Comparison of ENCODE assay signal across 17 cellular contexts in the genomic region with DNA sequence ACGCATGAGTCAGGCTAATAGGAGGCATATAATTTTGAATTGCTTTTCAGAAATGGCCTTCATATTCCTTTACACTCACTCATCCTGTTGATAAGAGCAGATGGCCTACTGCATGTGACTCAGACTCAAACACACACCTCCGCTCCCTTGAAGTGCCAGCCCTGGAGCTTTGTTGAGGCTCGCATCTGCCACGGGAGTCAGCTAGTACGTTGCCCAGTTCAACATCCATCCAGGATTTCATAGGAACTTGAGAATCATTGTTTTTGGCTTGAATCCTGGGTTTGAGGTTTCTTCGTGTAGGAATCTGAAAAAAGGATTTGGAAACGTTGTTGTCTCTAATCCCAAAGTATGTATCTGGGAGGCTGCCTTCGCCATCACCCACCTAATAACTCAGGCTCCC.
DNase-seq lines count a peak whose midpoint lies in the region; ATAC-seq, FAIRE-seq and TF ChIP-seq lines count a peak whose summit lies in the region.
"Had no signal": no experiment of that assay in that cellular context is flagged by ENCODE, and none has a peak within 500 bp of the region (broad histone marks: within the 10 kb centered on the region; RNA-seq: fewer than 3 reads in every experiment).

No MANE protein-coding gene starts in this region.

- H3K4me3 ChIP-seq in breast epithelium (no peak overlapping the region), HAP-1 (no peak overlapping the region)
- H3K4me3 ChIP-seq: prostate gland, suprapubic skin had no signal

- CTCF ChIA-PET in MCF 10A (lab: Yijun Ruan, JAX), result interaction anchor here (0.6 to 0.9 kb wide), 4 partner anchors 21 to 241 kb away, joined by 3 read pairs; no protein-coding TSS in a partner anchor
- CTCF ChIA-PET in WTC11 (lab: Charles Lee), result no interaction called here

- H3K27ac Mint-ChIP-seq in MCF 10A (ENCODE audit: low read depth, unreplicated experiment) (no peak overlapping the region), WTC11 (no peak overlapping the region)
- H3K27ac Mint-ChIP-seq: activated CD4-positive, alpha-beta memory T cell treated with anti-CD3 and anti-CD28 coated beads for 36 hours; memory B cell; T-helper 1 cell treated with Interleukin-12 subunit alpha and Interleukin-12 subunit beta and Interleukin-4 antibody, amounts not matched to agents 30 μg/mL and 1 μg/mL, for 36 hours had no signal

- H3K4me3 Mint-ChIP-seq in MCF 10A (ENCODE audit: unreplicated experiment) (peak overlapping the region; percentile 37), WTC11 (no peak overlapping the region)
- H3K4me3 Mint-ChIP-seq: activated CD4-positive, alpha-beta memory T cell treated with anti-CD3 and anti-CD28 coated beads for 36 hours; memory B cell; T-helper 1 cell treated with Interleukin-12 subunit alpha and Interleukin-12 subunit beta and Interleukin-4 antibody, amounts not matched to agents 30 μg/mL and 1 μg/mL, for 36 hours had no signal

- H3K4me1 Mint-ChIP-seq in MCF 10A (ENCODE audit: insufficient read depth, unreplicated experiment), result peaks cover 18% of the 10 kb centered on the region
- H3K4me1 Mint-ChIP-seq in WTC11, result peaks cover 20% of the 10 kb centered on the region
- H3K4me1 Mint-ChIP-seq: memory B cell had no signal

- no peaks in the 10 kb centered on the region for H3K9me3 ChIP-seq in breast epithelium
- no peaks in the 10 kb centered on the region for H3K9me3 ChIP-seq in HAP-1
- H3K9me3 ChIP-seq: prostate gland, suprapubic skin had no signal

- peak; percentile 97 for DNase-seq in MCF 10A (ENCODE audit: unreplicated experiment)
- no peak for DNase-seq in breast epithelium (ENCODE audit: low spot score in 2 of 2)
- DNase-seq in brain pericyte (ENCODE audit: low read depth, low spot score), result peak; percentile 66
- DNase-seq in iris pigment epithelial cell (ENCODE audit: low read depth), result peak; percentile 93
- DNase-seq in urothelium cell line (ENCODE audit: low spot score), result peak; percentile 40
- DNase-seq in HAP-1 (ENCODE audit: low spot score in 2 of 2), result no peak
- no peak for DNase-seq in WTC11 (ENCODE audit: low spot score)
- no peak for DNase-seq in SKM-1 (lab: John Stamatoyannopoulos, UW; ENCODE audit: unreplicated experiment)
- DNase-seq: activated CD4-positive, alpha-beta memory T cell treated with anti-CD3 and anti-CD28 coated beads for 36 hours; activated naive CD4-positive, alpha-beta T cell; NCI-H1930 had no signal

- no peaks in the 10 kb centered on the region for H3K27me3 ChIP-seq in breast epithelium
- H3K27me3 ChIP-seq in HAP-1 (ENCODE audit: low read depth), result no peaks in the 10 kb centered on the region
- H3K27me3 ChIP-seq: suprapubic skin had no signal

- FAIRE-seq in urothelium cell line (lab: Jason Lieb, UNC), result no peak
- FAIRE-seq: GM12892, H54 had no signal

- H3K27me3 Mint-ChIP-seq in MCF 10A (ENCODE audit: insufficient read depth, unreplicated experiment), result no peaks in the 10 kb centered on the region
- no peaks in the 10 kb centered on the region; the same call in 1 of the 2 replicates for H3K27me3 Mint-ChIP-seq in WTC11 (ENCODE audit: low read depth)
- H3K27me3 Mint-ChIP-seq: activated CD4-positive, alpha-beta memory T cell treated with anti-CD3 and anti-CD28 coated beads for 36 hours had no signal

- H3K27ac ChIP-seq in breast epithelium, result no peak overlapping the region
- H3K27ac ChIP-seq: prostate gland, suprapubic skin had no signal

- POLR2A ChIA-PET in MCF 10A (lab: Yijun Ruan, JAX) (interaction anchor here (0.6 to 2.0 kb wide), 18 partner anchors 8 to 493 kb away, joined by 3 to 15 read pairs (median 6); partner anchors contain the start of gene JAG1), WTC11 (lab: Charles Lee) (no interaction called here)

- H3K36me3 ChIP-seq in breast epithelium (no peaks in the 10 kb centered on the region), HAP-1 (replicated peaks) (no peaks in the 10 kb centered on the region)
- H3K36me3 ChIP-seq: prostate gland, suprapubic skin had no signal

- TF ChIP-seq CTCF in MCF 10A (IDR thresholded peaks at IDR 0.05; ENCODE audit: unreplicated experiment) (no peak), breast epithelium (IDR thresholded peaks at IDR 0.05) (no peak), WTC11 (IDR thresholded peaks at IDR 0.05) (no peak)

- H3K4me1 ChIP-seq in breast epithelium (no peaks in the 10 kb centered on the region), HAP-1 (no peaks in the 10 kb centered on the region)
- H3K4me1 ChIP-seq: prostate gland had no signal

- no TSS peak for BruUV-seq in MCF 10A (replicated peaks; lab: Mats Ljungman, UMichigan)

- H3K9me3 Mint-ChIP-seq in MCF 10A (ENCODE audit: unreplicated experiment) (peaks cover 10% of the 10 kb centered on the region), WTC11 (no peaks in the 10 kb centered on the region)
- H3K9me3 Mint-ChIP-seq: activated CD4-positive, alpha-beta memory T cell treated with anti-CD3 and anti-CD28 coated beads for 36 hours; memory B cell; T-helper 1 cell treated with Interleukin-12 subunit alpha and Interleukin-12 subunit beta and Interleukin-4 antibody, amounts not matched to agents 30 μg/mL and 1 μg/mL, for 36 hours had no signal

- in situ Hi-C loops in HAP-1 (cut with MboI; ENCODE audit: low sequenced_read_pairs), result no loop called here

- ATAC-seq in WTC11, result no peak

- H3K36me3 Mint-ChIP-seq in MCF 10A (ENCODE audit: insufficient read depth, unreplicated experiment) (no peaks in the 10 kb centered on the region), WTC11 (no peaks in the 10 kb centered on the region)
- H3K36me3 Mint-ChIP-seq: activated CD4-positive, alpha-beta memory T cell treated with anti-CD3 and anti-CD28 coated beads for 36 hours; memory B cell had no signal

- TF ChIP-seq POLR2A in breast epithelium (IDR thresholded peaks at IDR 0.05), result no peak

- intact Hi-C loops in MCF 10A (cut with micrococcal nuclease), result loop anchor here (5.0 to 10.0 kb wide), 2 partner anchors 86 to 101 kb away; partner anchors contain the start of gene JAG1
- intact Hi-C loops in breast epithelium (cut with DNase I; ENCODE audit: low total_unique reads), result no loop called here

TF ChIP-seq in WTC11, 78 proteins besides CTCF, POLR2A, EP300 and RAD21 (continues in another document):
- TF ChIP-seq FOXP4 (CRISPR knock-in tag; IDR thresholded peaks at IDR 0.05) (no peak), ZBTB21 (CRISPR knock-in tag; IDR thresholded peaks at IDR 0.05; ENCODE audit: borderline replicate concordance) (no peak), NFYB (CRISPR knock-in tag; conservative IDR thresholded peaks at IDR 0.05; ENCODE audit: low read depth) (no peak), E2F4 (CRISPR knock-in tag; IDR thresholded peaks at IDR 0.05; ENCODE audit: borderline replicate concordance, low read depth) (no peak), CREM (CRISPR knock-in tag; IDR thresholded peaks at IDR 0.05) (no peak), ELF4 (CRISPR knock-in tag; IDR thresholded peaks at IDR 0.05; ENCODE audit: low read depth) (no peak), SP1 (CRISPR knock-in tag; conservative IDR thresholded peaks at IDR 0.05) (no peak), STAT6 (CRISPR knock-in tag; conservative IDR thresholded peaks at IDR 0.05; ENCODE audit: low read depth) (no peak)
- TF ChIP-seq, protein P1, sequence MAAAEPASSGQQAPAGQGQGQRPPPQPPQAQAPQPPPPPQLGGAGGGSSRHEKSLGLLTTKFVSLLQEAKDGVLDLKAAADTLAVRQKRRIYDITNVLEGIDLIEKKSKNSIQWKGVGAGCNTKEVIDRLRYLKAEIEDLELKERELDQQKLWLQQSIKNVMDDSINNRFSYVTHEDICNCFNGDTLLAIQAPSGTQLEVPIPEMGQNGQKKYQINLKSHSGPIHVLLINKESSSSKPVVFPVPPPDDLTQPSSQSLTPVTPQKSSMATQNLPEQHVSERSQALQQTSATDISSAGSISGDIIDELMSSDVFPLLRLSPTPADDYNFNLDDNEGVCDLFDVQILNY (CRISPR knock-in tag; IDR thresholded peaks at IDR 0.05), result no peak

Comparison
In these comparisons a context has a peak if more than half of its experiments do, and no peak if none do; other contexts are left out.
1. DNase-seq: peak in MCF 10A (single experiment), brain pericyte (single experiment), iris pigment epithelial cell (single experiment) and urothelium cell line (single experiment); none in breast epithelium (0 of 2), HAP-1 (0 of 2), WTC11 (single experiment) and SKM-1 (single experiment).